Comparison of ENCODE assay signal across 14 cellular contexts in genomic region chr5:138490648-138491283, GRCh38. TPM values are rescaled to one million over a fixed set of nuclear protein-coding genes. Genes with fewer than 3 reads are reported as not detected.
DNase-seq lines count a peak whose midpoint lies in the region; ATAC-seq and TF ChIP-seq lines count a peak whose summit lies in the region.
"Had no signal": no experiment of that assay in that cellular context is flagged by ENCODE, and none has a peak within 500 bp of the region (broad histone marks: within the 10 kb centered on the region; RNA-seq: fewer than 3 reads in every experiment).

No MANE protein-coding gene starts in this region.

- H3K4me3 Mint-ChIP-seq in immature natural killer cell, result peak overlapping the region; percentile 10 to 72 (median 63)
- H3K4me3 Mint-ChIP-seq in stimulated activated naive CD8-positive, alpha-beta T cell treated with anti-CD3 and anti-CD28 coated beads, Interleukin-15, amount 100 ng/mL, for 72 hours, result peak overlapping the region; percentile 31 to 57
- H3K4me3 Mint-ChIP-seq in activated CD4-positive, alpha-beta T cell treated with anti-CD3 and anti-CD28 coated beads, Interleukin-2, amount 10 ng/mL, durations not matched to agents 7 days and 5 days, result no peak overlapping the region

- H3K27ac ChIP-seq in VCaP, result peak overlapping the region; percentile 86

- peak; percentile 57 for DNase-seq in activated effector memory CD4-positive, alpha-beta T cell treated with anti-CD3 and anti-CD28 coated beads, Interleukin-2, amount 50 U/mL, for 16 hours
- no peak for DNase-seq in activated effector memory CD4-positive, alpha-beta T cell treated with Interleukin-2 at 50 U/mL for 16 hours
- DNase-seq in immature natural killer cell (no peak), HCEC 1CT (no peak), NCI-H774 (lab: John Stamatoyannopoulos, UW) (no peak)
- DNase-seq in stimulated activated naive CD8-positive, alpha-beta T cell treated with anti-CD3 and anti-CD28 coated beads, Interleukin-15, amount 100 ng/mL, for 72 hours, result no peak
- no peak for DNase-seq in activated CD4-positive, alpha-beta T cell treated with anti-CD3 and anti-CD28 coated beads, Interleukin-2, amount 10 ng/mL, durations not matched to agents 7 days and 5 days
- DNase-seq: activated gamma-delta T cell, cortex of kidney, left colon, NCI-H1930, Peyer's patch, transverse colon had no signal

- POLR2A ChIA-PET in activated CD4-positive, alpha-beta T cell treated with anti-CD3 and anti-CD28 coated beads, Interleukin-2, amount 10 ng/mL, durations not matched to agents 7 days and 5 days (lab: Charles Lee), result no interaction called here

- H3K36me3 Mint-ChIP-seq in immature natural killer cell, result no peaks in the 10 kb centered on the region
- H3K36me3 Mint-ChIP-seq in activated CD4-positive, alpha-beta T cell treated with anti-CD3 and anti-CD28 coated beads, Interleukin-2, amount 10 ng/mL, durations not matched to agents 7 days and 5 days (ENCODE audit: low read depth), result no peaks in the 10 kb centered on the region

- no peak overlapping the region for H3K27ac Mint-ChIP-seq in immature natural killer cell
- no peak overlapping the region for H3K27ac Mint-ChIP-seq in stimulated activated naive CD8-positive, alpha-beta T cell treated with anti-CD3 and anti-CD28 coated beads, Interleukin-15, amount 100 ng/mL, for 72 hours
- no peak overlapping the region for H3K27ac Mint-ChIP-seq in activated CD4-positive, alpha-beta T cell treated with anti-CD3 and anti-CD28 coated beads, Interleukin-2, amount 10 ng/mL, durations not matched to agents 7 days and 5 days

- H3K27me3 Mint-ChIP-seq in immature natural killer cell (ENCODE audit: low read depth in 3 of 3), result peaks cover 2 to 12% (median 12%) of the 10 kb centered on the region in 3 donors
- peaks cover 34% of the 10 kb centered on the region for H3K27me3 Mint-ChIP-seq in stimulated activated naive CD8-positive, alpha-beta T cell treated with anti-CD3 and anti-CD28 coated beads, Interleukin-15, amount 100 ng/mL, for 72 hours
- peaks cover 34% of the 10 kb centered on the region for H3K27me3 Mint-ChIP-seq in activated CD4-positive, alpha-beta T cell treated with anti-CD3 and anti-CD28 coated beads, Interleukin-2, amount 10 ng/mL, durations not matched to agents 7 days and 5 days

- CTCF ChIA-PET in activated CD4-positive, alpha-beta T cell treated with anti-CD3 and anti-CD28 coated beads, Interleukin-2, amount 10 ng/mL, durations not matched to agents 7 days and 5 days (lab: Charles Lee), result interaction anchor here (0.6 to 2.5 kb wide), 4 partner anchors 8 to 139 kb away, joined by 4 to 7 read pairs (median 5); partner anchors contain the start of gene KDM3B

- H3K9me3 Mint-ChIP-seq in immature natural killer cell, result no peaks in the 10 kb centered on the region
- no peaks in the 10 kb centered on the region for H3K9me3 Mint-ChIP-seq in stimulated activated naive CD8-positive, alpha-beta T cell treated with anti-CD3 and anti-CD28 coated beads, Interleukin-15, amount 100 ng/mL, for 72 hours
- no peaks in the 10 kb centered on the region for H3K9me3 Mint-ChIP-seq in activated CD4-positive, alpha-beta T cell treated with anti-CD3 and anti-CD28 coated beads, Interleukin-2, amount 10 ng/mL, durations not matched to agents 7 days and 5 days

- no peak for TF ChIP-seq CTCF in VCaP (conservative IDR thresholded peaks at IDR 0.05)

- peaks cover 8 to 13% of the 10 kb centered on the region in 2 donors for H3K4me1 Mint-ChIP-seq in immature natural killer cell
- peaks cover 24% of the 10 kb centered on the region for H3K4me1 Mint-ChIP-seq in stimulated activated naive CD8-positive, alpha-beta T cell treated with anti-CD3 and anti-CD28 coated beads, Interleukin-15, amount 100 ng/mL, for 72 hours
- H3K4me1 Mint-ChIP-seq in activated CD4-positive, alpha-beta T cell treated with anti-CD3 and anti-CD28 coated beads, Interleukin-2, amount 10 ng/mL, durations not matched to agents 7 days and 5 days, result peaks cover 12% of the 10 kb centered on the region

- no peak for ATAC-seq in stimulated activated naive CD8-positive, alpha-beta T cell treated with anti-CD3 and anti-CD28 coated beads, Interleukin-15, amount 100 ng/mL, for 72 hours

RNA-seq across cellular contexts. Expression of gene EGR1, which starts 25.5 kb away (rescaled TPM):
- polyA plus RNA-seq in immature natural killer cell, result under 1 TPM in 2 of 3 donors, not detected in 1; 0.52 to 0.99 TPM
- 1 to 10 TPM in 1 of 2 experiments, under 1 TPM in 1; 0.97 to 1.1 TPM for total RNA-seq in activated CD4-positive, alpha-beta T cell treated with anti-CD3 and anti-CD28 coated beads, Interleukin-2, amount 10 ng/mL, durations not matched to agents 7 days and 5 days

RNA-seq across cellular contexts. Expression of gene REEP2, which starts 51.9 kb away (rescaled TPM):
- polyA plus RNA-seq in immature natural killer cell, result under 1 TPM in 2 of 3 donors, not detected in 1; 0.11 to 0.48 TPM
- under 1 TPM; 0.62 to 0.77 TPM for total RNA-seq in activated CD4-positive, alpha-beta T cell treated with anti-CD3 and anti-CD28 coated beads, Interleukin-2, amount 10 ng/mL, durations not matched to agents 7 days and 5 days

RNA-seq across cellular contexts. Expression of gene ETF1, which starts 52.3 kb away (rescaled TPM):
- polyA plus RNA-seq in immature natural killer cell, result 10 to 100 TPM; 30.0 to 38.2 (median 33.5) TPM
- 10 to 100 TPM; 65.3 to 72.1 TPM for total RNA-seq in activated CD4-positive, alpha-beta T cell treated with anti-CD3 and anti-CD28 coated beads, Interleukin-2, amount 10 ng/mL, durations not matched to agents 7 days and 5 days
